ENCODE assay signal across 19 cellular contexts in the genomic region with DNA sequence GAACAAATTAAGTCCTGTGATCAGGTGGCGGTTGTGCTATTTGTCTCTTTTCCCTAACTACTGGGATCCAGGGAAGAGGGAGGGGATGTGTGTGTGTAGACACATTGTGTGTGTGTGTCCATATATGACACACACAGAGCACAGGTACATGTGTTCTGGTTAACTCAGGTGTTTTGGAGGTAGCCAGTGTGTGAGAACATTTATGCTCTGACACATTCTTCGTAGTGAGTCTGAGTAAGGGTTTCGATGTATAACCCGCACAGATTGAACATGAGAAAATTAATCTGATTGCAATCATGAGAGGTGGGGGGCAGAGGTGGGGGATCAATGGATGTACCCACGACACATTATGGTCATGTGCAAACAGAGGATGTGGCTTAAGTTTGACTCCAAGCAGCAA. TPM values are rescaled to one million over a fixed set of nuclear protein-coding genes. Genes with fewer than 3 reads are reported as not detected.
DNase-seq lines count a peak whose midpoint lies in the region; ATAC-seq lines count a peak whose summit lies in the region.
"Had no signal": no experiment of that assay in that cellular context is flagged by ENCODE, and none has a peak within 500 bp of the region (broad histone marks: within the 10 kb centered on the region; RNA-seq: fewer than 3 reads in every experiment).

No MANE protein-coding gene starts in this region.

- peaks cover 31% of the 10 kb centered on the region for H3K36me3 ChIP-seq in CD4-positive, alpha-beta memory T cell (ENCODE audit: insufficient read depth, low read length)
- peaks cover 0 to 14% (median 4%) of the 10 kb centered on the region in 3 experiments for H3K36me3 ChIP-seq in naive thymus-derived CD4-positive, alpha-beta T cell (ENCODE audit: control insufficient read depth in 2 of 3, insufficient read depth in 3 of 3, low read length in 3 of 3)

- no peak overlapping the region for H3K4me3 ChIP-seq in CD4-positive, alpha-beta memory T cell (ENCODE audit: low read length in 2 of 2)
- H3K4me3 ChIP-seq in naive thymus-derived CD4-positive, alpha-beta T cell (ENCODE audit: low read length): no peak overlapping the region
- H3K4me3 ChIP-seq: coronary artery had no signal

- peaks cover 51% of the 10 kb centered on the region for H3K36me3 Mint-ChIP-seq in activated CD4-positive, alpha-beta T cell treated with anti-CD3 and anti-CD28 coated beads, Interleukin-2, amount 10 ng/mL, durations not matched to agents 24 days and 14 days (ENCODE audit: low read depth)
- peaks cover 41 to 70% of the 10 kb centered on the region in 2 donors for H3K36me3 Mint-ChIP-seq in CD4-positive, alpha-beta memory T cell
- peaks cover 36% of the 10 kb centered on the region for H3K36me3 Mint-ChIP-seq in T-cell
- H3K36me3 Mint-ChIP-seq in naive thymus-derived CD4-positive, alpha-beta T cell: peaks cover 0 to 19% (median 8%) of the 10 kb centered on the region in 5 donors

- H3K27me3 ChIP-seq in CD4-positive, alpha-beta memory T cell (ENCODE audit: insufficient read depth, low read length): no peaks in the 10 kb centered on the region
- H3K27me3 ChIP-seq in naive thymus-derived CD4-positive, alpha-beta T cell (ENCODE audit: control insufficient read depth in 2 of 2, insufficient read depth in 2 of 2, low read length in 2 of 2): no peaks in the 10 kb centered on the region

- no peaks in the 10 kb centered on the region for H3K9me3 Mint-ChIP-seq in activated CD4-positive, alpha-beta T cell treated with anti-CD3 and anti-CD28 coated beads, Interleukin-2, amount 10 ng/mL, durations not matched to agents 24 days and 14 days
- no peaks in the 10 kb centered on the region for H3K9me3 Mint-ChIP-seq in CD4-positive, alpha-beta memory T cell
- no peaks in the 10 kb centered on the region for H3K9me3 Mint-ChIP-seq in T-cell
- H3K9me3 Mint-ChIP-seq in naive thymus-derived CD4-positive, alpha-beta T cell: peaks cover 0 to 2% (median 0%) of the 10 kb centered on the region in 11 donors

- POLR2A ChIA-PET in CD4-positive, alpha-beta memory T cell (lab: Charles Lee; ENCODE audit: partially characterized antibody): interaction anchor here (2.9 to 3.1 kb wide), 2 partner anchors 36 to 45 kb away, joined by 12 to 14 read pairs; no protein-coding TSS in a partner anchor
- POLR2A ChIA-PET in T-cell (lab: Charles Lee): interaction anchor here in 1 of 2 donors (0.6 kb wide), 1 partner anchor 11 kb away, joined by 4 read pairs; no protein-coding TSS in a partner anchor
- POLR2A ChIA-PET in naive thymus-derived CD4-positive, alpha-beta T cell (lab: Charles Lee): interaction anchor here (1.5 kb wide), 1 partner anchor 23 kb away, joined by 3 read pairs; no protein-coding TSS in a partner anchor

- intact Hi-C loops in activated CD4-positive, alpha-beta T cell treated with anti-CD3 and anti-CD28 coated beads, Interleukin-2, amount 10 ng/mL, durations not matched to agents 24 days and 14 days (cut with micrococcal nuclease): no loop called here
- intact Hi-C loops in CD4-positive, alpha-beta memory T cell (cut with micrococcal nuclease): no loop called here
- intact Hi-C loops in naive thymus-derived CD4-positive, alpha-beta T cell (cut with micrococcal nuclease): loop anchor here in 1 of 2 donors (2.0 kb wide), 1 partner anchor 45 kb away; no protein-coding TSS in a partner anchor

- ATAC-seq in T-cell (replicated peaks in 1 of 4): no peak
- no peak for ATAC-seq in naive thymus-derived CD4-positive, alpha-beta T cell
- ATAC-seq: Right ventricle myocardium inferior had no signal

- DNase-seq in activated CD4-positive, alpha-beta T cell treated with anti-CD3 and anti-CD28 coated beads, Interleukin-2, amount 10 ng/mL, durations not matched to agents 24 days and 14 days: no peak
- DNase-seq in activated CD4-positive, alpha-beta T cell treated with anti-CD3 and anti-CD28 coated beads, Interleukin-2, amount 50 U/mL, for 4 hours: no peak
- no peak for DNase-seq in CD4-positive, alpha-beta memory T cell
- no peak for DNase-seq in T-cell
- DNase-seq in naive thymus-derived CD4-positive, alpha-beta T cell: no peak
- no peak for DNase-seq in stimulated activated CD4-positive, alpha-beta T cell treated with anti-CD3 and anti-CD28 coated beads, Interleukin-4, amount 100 ng/mL, for 4 hours
- no peak for DNase-seq in NCI-H1105 (lab: John Stamatoyannopoulos, UW)
- no peak for DNase-seq in NCI-H524 (lab: John Stamatoyannopoulos, UW)
- DNase-seq: activated CD4-positive, alpha-beta T cell treated with anti-CD3 and anti-CD28 coated beads, Interleukin-2, amount 50 U/mL, for 1 hour; KG1; kidney glomerular epithelial cell; mammary epithelial cell; NCI-H187 treated with DMSO at 0.1 percent for 48 hours; OCI-M1; small intestine; trophoblast cell had no signal

- no peaks in the 10 kb centered on the region for H3K27me3 Mint-ChIP-seq in activated CD4-positive, alpha-beta T cell treated with anti-CD3 and anti-CD28 coated beads, Interleukin-2, amount 10 ng/mL, durations not matched to agents 24 days and 14 days
- H3K27me3 Mint-ChIP-seq in CD4-positive, alpha-beta memory T cell: no peaks in the 10 kb centered on the region
- no peaks in the 10 kb centered on the region for H3K27me3 Mint-ChIP-seq in T-cell
- no peaks in the 10 kb centered on the region for H3K27me3 Mint-ChIP-seq in naive thymus-derived CD4-positive, alpha-beta T cell

- CTCF ChIA-PET in CD4-positive, alpha-beta memory T cell (lab: Charles Lee; ENCODE audit: partially characterized antibody): interaction anchor here (0.6 to 4.3 kb wide), 4 partner anchors 15 to 44 kb away, joined by 3 to 45 read pairs (median 10); no protein-coding TSS in a partner anchor
- CTCF ChIA-PET in T-cell (lab: Charles Lee): interaction anchor here in 1 of 2 donors (0.6 to 2.7 kb wide), 2 partner anchors 45 kb away, joined by 3 to 26 read pairs; no protein-coding TSS in a partner anchor
- CTCF ChIA-PET in naive thymus-derived CD4-positive, alpha-beta T cell (lab: Charles Lee): interaction anchor here (3.3 kb wide), 1 partner anchor 44 kb away, joined by 15 read pairs; no protein-coding TSS in a partner anchor

- H3K27ac ChIP-seq in CD4-positive, alpha-beta memory T cell (ENCODE audit: low read depth, low read length): peak overlapping the region; percentile 40
- H3K27ac ChIP-seq in naive thymus-derived CD4-positive, alpha-beta T cell (ENCODE audit: low read depth, low read length): no peak overlapping the region
- H3K27ac ChIP-seq: coronary artery had no signal

- no peaks in the 10 kb centered on the region for H3K9me3 ChIP-seq in CD4-positive, alpha-beta memory T cell (ENCODE audit: control insufficient read depth in 1 of 2, low read length in 2 of 2)
- no peaks in the 10 kb centered on the region for H3K9me3 ChIP-seq in naive thymus-derived CD4-positive, alpha-beta T cell (ENCODE audit: control insufficient read depth in 2 of 3, low read length in 3 of 3)

- peaks cover 94% of the 10 kb centered on the region for H3K4me1 ChIP-seq in CD4-positive, alpha-beta memory T cell (ENCODE audit: insufficient read depth, low read length)
- peaks cover 5 to 22% of the 10 kb centered on the region in 2 donors for H3K4me1 ChIP-seq in naive thymus-derived CD4-positive, alpha-beta T cell (ENCODE audit: control insufficient read depth in 2 of 2, insufficient read depth in 2 of 2, low read length in 2 of 2)

- peaks cover 39% of the 10 kb centered on the region for H3K4me1 Mint-ChIP-seq in activated CD4-positive, alpha-beta T cell treated with anti-CD3 and anti-CD28 coated beads, Interleukin-2, amount 10 ng/mL, durations not matched to agents 24 days and 14 days
- H3K4me1 Mint-ChIP-seq in CD4-positive, alpha-beta memory T cell: peaks cover 48 to 87% (median 74%) of the 10 kb centered on the region in 4 donors
- H3K4me1 Mint-ChIP-seq in T-cell: peaks cover 35 to 82% (median 72%) of the 10 kb centered on the region in 3 donors
- H3K4me1 Mint-ChIP-seq in naive thymus-derived CD4-positive, alpha-beta T cell: peaks cover 8 to 52% (median 33%) of the 10 kb centered on the region in 7 donors

- H3K27ac Mint-ChIP-seq in activated CD4-positive, alpha-beta T cell treated with anti-CD3 and anti-CD28 coated beads, Interleukin-2, amount 10 ng/mL, durations not matched to agents 24 days and 14 days: peak overlapping the region; percentile 63
- H3K27ac Mint-ChIP-seq in CD4-positive, alpha-beta memory T cell: peak overlapping the region; percentile 84 to 92 (median 88)
- H3K27ac Mint-ChIP-seq in T-cell: peak overlapping the region; percentile 15 to 58
- H3K27ac Mint-ChIP-seq in naive thymus-derived CD4-positive, alpha-beta T cell: peak overlapping the region in 5 of 9 donors; percentile 15 to 81 (median 46)

- peak overlapping the region; percentile 9 for H3K4me3 Mint-ChIP-seq in activated CD4-positive, alpha-beta T cell treated with anti-CD3 and anti-CD28 coated beads, Interleukin-2, amount 10 ng/mL, durations not matched to agents 24 days and 14 days
- H3K4me3 Mint-ChIP-seq in CD4-positive, alpha-beta memory T cell: peak overlapping the region; percentile 8 to 83 (median 64)
- peak overlapping the region in 1 of 3 donors; percentile 1 for H3K4me3 Mint-ChIP-seq in T-cell
- H3K4me3 Mint-ChIP-seq in naive thymus-derived CD4-positive, alpha-beta T cell: peak overlapping the region in 1 of 10 donors; percentile 21

RNA-seq across cellular contexts. Expression of a gene that starts 12.6 kb away (rescaled TPM):
- total RNA-seq in activated CD4-positive, alpha-beta T cell treated with anti-CD3 and anti-CD28 coated beads, Interleukin-2, amount 10 ng/mL, durations not matched to agents 24 days and 14 days: 79.6 and 79.8 TPM in 2 replicates
- 100 to 1,000 TPM in 1 of 2 experiments, 10 to 100 TPM in 1; 91.5 to 106 TPM for total RNA-seq in CD4-positive, alpha-beta memory T cell
- 1 to 10 TPM; 3.1 to 9.8 TPM for polyA plus RNA-seq in CD4-positive, alpha-beta memory T cell
- total RNA-seq in T-cell: 100 to 1,000 TPM in 3 of 5 donors, 10 to 100 TPM in 2; 48.2 to 117 (median 107) TPM
- total RNA-seq in naive thymus-derived CD4-positive, alpha-beta T cell: 10 to 100 TPM; 30.1 to 85.6 (median 74.1) TPM
- polyA plus RNA-seq in naive thymus-derived CD4-positive, alpha-beta T cell: 1 to 10 TPM; 1.8 to 2.3 TPM
- total RNA-seq: HT-29 had no signal

Comparison
In these comparisons a context has a peak if more than half of its experiments do, and no peak if none do; other contexts are left out.
1. H3K27ac Mint-ChIP-seq: peak in every context shown above with its lines; median percentile 88 in CD4-positive, alpha-beta memory T cell; 63 in activated CD4-positive, alpha-beta T cell treated with anti-CD3 and anti-CD28 coated beads, Interleukin-2, amount 10 ng/mL, durations not matched to agents 24 days and 14 days; 46 in naive thymus-derived CD4-positive, alpha-beta T cell; 36 in T-cell.